30 cellular contexts compared by ENCODE assay signal in genomic region chr10:4329237-4329636, GRCh38.
"Had no signal": no experiment of that assay in that cellular context is flagged by ENCODE, and none has a peak within 500 bp of the region (broad histone marks: within the 10 kb centered on the region; RNA-seq: fewer than 3 reads in every experiment).

No MANE protein-coding gene starts in this region.

- H3K27ac ChIP-seq: neural progenitor cell, ovary, parathyroid adenoma, psoas muscle, right lobe of liver, skin epidermis, spleen, suprapubic skin, testis, tibial artery, transverse colon, upper lobe of left lung, vagina had no signal

- H3K27me3 Mint-ChIP-seq: progenitor cell of endocrine pancreas; stimulated activated memory B cell treated with anti-CD40 and anti-IgM and Interleukin-4, amounts not matched to agents 10 μg/mL and 1 μg/mL and 100 μg/mL, for 72 hours had no signal

- H3K4me1 Mint-ChIP-seq: natural killer cell; neural progenitor cell; stimulated activated memory B cell treated with anti-CD40 and anti-IgM and Interleukin-4, amounts not matched to agents 10 μg/mL and 1 μg/mL and 100 μg/mL, for 72 hours; stimulated activated naive CD8-positive, alpha-beta T cell treated with anti-CD3 and anti-CD28 coated beads, Interleukin-15, amount 100 ng/mL, for 72 hours had no signal

- H3K36me3 ChIP-seq: neural progenitor cell, ovary, right lobe of liver, spleen, suprapubic skin, tibial artery, transverse colon, upper lobe of left lung, vagina had no signal

- DNase-seq: natural killer cell; occipital lobe; ovary; posterior cingulate gyrus; psoas muscle; right cardiac atrium; right lobe of liver; spleen; stimulated activated CD4-positive, alpha-beta T cell treated with anti-CD3 and anti-CD28 coated beads, Interleukin-12 subunit alpha, Interleukin-12 subunit beta, amount 100 ng/mL, for 4 hours; stimulated activated CD4-positive, alpha-beta T cell treated with anti-CD3 and anti-CD28 coated beads, Interleukin-1b, Interleukin-23, amount 100 ng/mL, for 48 hours; stimulated activated CD4-positive, alpha-beta T cell treated with anti-CD3 and anti-CD28 coated beads, Interleukin-4, amount 100 ng/mL, for 1 hour; stimulated activated CD4-positive, alpha-beta T cell treated with anti-CD3 and anti-CD28 coated beads, Interleukin-4, amount 100 ng/mL, for 4 hours; stimulated activated CD8-positive, alpha-beta memory T cell treated with anti-CD3 and anti-CD28 coated beads, Interleukin-4, amount 100 ng/mL, for 48 hours; stimulated activated naive CD4-positive, alpha-beta T cell; stimulated activated naive CD8-positive, alpha-beta T cell treated with anti-CD3 and anti-CD28 coated beads, Interleukin-15, amount 100 ng/mL, for 72 hours; stimulated activated naive CD8-positive, alpha-beta T cell treated with anti-CD3 and anti-CD28 coated beads, Interleukin-15, Interleukin-2, amounts not matched to agents 100 U/mL and 50 U/mL, for 24 hours; substantia nigra; testis; tibial artery; transverse colon; upper lobe of left lung had no signal

- H3K9me3 ChIP-seq: ovary, psoas muscle, right lobe of liver, suprapubic skin, testis, tibial artery, transverse colon, upper lobe of left lung, vagina had no signal

- H3K4me3 ChIP-seq: neural progenitor cell, ovary, psoas muscle, right lobe of liver, skin epidermis, smooth muscle cell, spleen, suprapubic skin, testis, tibial artery, transverse colon, upper lobe of left lung, vagina had no signal

- H3K4me1 ChIP-seq: neural progenitor cell, parathyroid adenoma, psoas muscle, right lobe of liver, spleen, suprapubic skin, testis, transverse colon, upper lobe of left lung, vagina had no signal

- H3K27me3 ChIP-seq: neural progenitor cell, ovary, right lobe of liver, spleen, suprapubic skin, testis, tibial artery, transverse colon, upper lobe of left lung, vagina had no signal

- ATAC-seq: natural killer cell; psoas muscle; right lobe of liver; stimulated activated memory B cell treated with anti-CD40 and anti-IgM and Interleukin-4, amounts not matched to agents 10 μg/mL and 1 μg/mL and 100 μg/mL, for 72 hours; stimulated activated naive CD8-positive, alpha-beta T cell treated with anti-CD3 and anti-CD28 coated beads, Interleukin-15, amount 100 ng/mL, for 72 hours; stimulated activated naive CD8-positive, alpha-beta T cell treated with anti-CD3 and anti-CD28 coated beads, Interleukin-15, Interleukin-2, amounts not matched to agents 100 U/mL and 50 U/mL, for 24 hours had no signal

- H3K9me3 Mint-ChIP-seq: natural killer cell; nephron; neural progenitor cell; stimulated activated naive CD8-positive, alpha-beta T cell treated with anti-CD3 and anti-CD28 coated beads, Interleukin-15, amount 100 ng/mL, for 72 hours had no signal

- H3K4me3 Mint-ChIP-seq: natural killer cell; nephron; neural progenitor cell; stimulated activated memory B cell treated with anti-CD40 and anti-IgM and Interleukin-4, amounts not matched to agents 10 μg/mL and 1 μg/mL and 100 μg/mL, for 72 hours; stimulated activated naive CD8-positive, alpha-beta T cell treated with anti-CD3 and anti-CD28 coated beads, Interleukin-15, amount 100 ng/mL, for 72 hours had no signal

- H3K27ac Mint-ChIP-seq: natural killer cell; neural progenitor cell; progenitor cell of endocrine pancreas; stimulated activated memory B cell treated with anti-CD40 and anti-IgM and Interleukin-4, amounts not matched to agents 10 μg/mL and 1 μg/mL and 100 μg/mL, for 72 hours had no signal

- H3K36me3 Mint-ChIP-seq: natural killer cell, neural progenitor cell had no signal
